Comparison of ENCODE assay signal across 14 cellular contexts in genomic region chr20:25361287-25361683, GRCh38. TPM values are rescaled to one million over a fixed set of nuclear protein-coding genes. Genes with fewer than 3 reads are reported as not detected.
DNase-seq lines count a peak whose midpoint lies in the region; ATAC-seq, FAIRE-seq and TF ChIP-seq lines count a peak whose summit lies in the region.
"Had no signal": no experiment of that assay in that cellular context is flagged by ENCODE, and none has a peak within 500 bp of the region (broad histone marks: within the 10 kb centered on the region; RNA-seq: fewer than 3 reads in every experiment).

No MANE protein-coding gene starts in this region.

- no TSS peak for BruUV-seq in Caco-2 (replicated peaks; lab: Mats Ljungman, UMichigan)

- H4K20me1 ChIP-seq in astrocyte (ENCODE audit: insufficient read depth, low read length) = peaks cover 9% of the 10 kb centered on the region
- 0 out of 2 replicates have a peak, but pooled peaks cover 6% of the 10 kb centered on the region for H4K20me1 ChIP-seq in MM.1S (ENCODE audit: insufficient read depth, low read length)

- FAIRE-seq in astrocyte (lab: Jason Lieb, UNC) = no peak

- CTCF ChIA-PET in Caco-2 (lab: Charles Lee) = no interaction called here

- no peak for TF ChIP-seq CTCF in Caco-2 (IDR thresholded peaks at IDR 0.05; ENCODE audit: insufficient read depth in 1 of 2, low read depth in 1 of 2, low read length in 1 of 2, severe bottlenecking in 1 of 2, unreplicated experiment in 1 of 2)
- no peak for TF ChIP-seq CTCF in HL-60 (IDR thresholded peaks at IDR 0.05; ENCODE audit: insufficient read depth, low read length)
- no peak for TF ChIP-seq CTCF in astrocyte (IDR thresholded peaks at IDR 0.05; ENCODE audit: insufficient read depth, low read depth, low read length)
- no peak for TF ChIP-seq CTCF in MM.1S (IDR thresholded peaks at IDR 0.05; ENCODE audit: low read length)

- H3K9me3 Mint-ChIP-seq in Caco-2 (ENCODE audit: unreplicated experiment) (no peaks in the 10 kb centered on the region), astrocyte (ENCODE audit: unreplicated experiment) (no peaks in the 10 kb centered on the region), memory B cell (no peaks in the 10 kb centered on the region)

- H3K9me2 ChIP-seq in MM.1S (replicated peaks; ENCODE audit: insufficient read depth, low read length) = no peaks in the 10 kb centered on the region

- H3K4me1 Mint-ChIP-seq in Caco-2 (ENCODE audit: low read depth, unreplicated experiment) (peaks cover 17% of the 10 kb centered on the region), astrocyte (ENCODE audit: low read depth, unreplicated experiment) (peaks cover 26% of the 10 kb centered on the region), memory B cell (peaks cover 14% of the 10 kb centered on the region)

- DNase-seq in Caco-2 (no peak), HL-60 (ENCODE audit: low read depth in 1 of 2, low spot score in 1 of 2) (no peak), astrocyte (ENCODE audit: low read depth) (peak; percentile 61), memory B cell (ENCODE audit: low spot score in 2 of 2) (no peak), left colon (no peak), MV-4-11 (lab: John Stamatoyannopoulos, UW) (no peak), MM.1S (no peak)
- DNase-seq: activated CD4-positive, CD25-positive, alpha-beta regulatory T cell treated with anti-CD3 and anti-CD28 coated beads, Interleukin-2, amount 50 U/mL, for 72 hours; cerebellar nuclear complex; left cardiac atrium; NCI-H1930; nucleus accumbens had no signal

- peaks cover 18% of the 10 kb centered on the region for H3K36me3 Mint-ChIP-seq in Caco-2 (ENCODE audit: insufficient read depth, unreplicated experiment)
- peaks cover 8% of the 10 kb centered on the region for H3K36me3 Mint-ChIP-seq in astrocyte (ENCODE audit: low read depth, unreplicated experiment)
- H3K36me3 Mint-ChIP-seq in memory B cell = no peaks in the 10 kb centered on the region

- H3K36me3 ChIP-seq in Caco-2 (ENCODE audit: control insufficient read depth, insufficient read depth, low read length) (peaks cover 1% of the 10 kb centered on the region; the same call in 1 of the 2 replicates), astrocyte (ENCODE audit: insufficient read depth, low read length) (no peaks in the 10 kb centered on the region), MM.1S (replicated peaks; ENCODE audit: insufficient read depth, low read length) (no peaks in the 10 kb centered on the region)

- H3K27ac Mint-ChIP-seq in Caco-2 (ENCODE audit: unreplicated experiment) = peak overlapping the region; percentile 40
- H3K27ac Mint-ChIP-seq in astrocyte (ENCODE audit: unreplicated experiment) = peak overlapping the region; percentile 99
- no peak overlapping the region for H3K27ac Mint-ChIP-seq in memory B cell

- peaks cover 19% of the 10 kb centered on the region for H3K4me1 ChIP-seq in Caco-2
- H3K4me1 ChIP-seq in astrocyte (ENCODE audit: insufficient read depth, low read length) = peaks cover 18% of the 10 kb centered on the region
- H3K4me1 ChIP-seq in MM.1S (ENCODE audit: low read length) = peaks cover 3% of the 10 kb centered on the region; the same call in 1 of the 2 replicates

- H2AFZ ChIP-seq in astrocyte (ENCODE audit: low read depth, low read length) = peak overlapping the region; percentile 50
- H2AFZ ChIP-seq in MM.1S (ENCODE audit: low read length) = no peak overlapping the region

- H3K4me2 ChIP-seq in astrocyte (ENCODE audit: low read length) (peak overlapping the region; percentile 58), MM.1S (ENCODE audit: low read depth, low read length) (no peak overlapping the region)

- H3K27me3 Mint-ChIP-seq in Caco-2 (ENCODE audit: insufficient read depth, unreplicated experiment) = no peaks in the 10 kb centered on the region
- H3K27me3 Mint-ChIP-seq in astrocyte (ENCODE audit: low read depth, unreplicated experiment) = no peaks in the 10 kb centered on the region
- no peaks in the 10 kb centered on the region for H3K27me3 Mint-ChIP-seq in memory B cell

- peak overlapping the region; percentile 65 for H3K9ac ChIP-seq in astrocyte (ENCODE audit: low read length)
- no peak overlapping the region for H3K9ac ChIP-seq in MM.1S (ENCODE audit: low read length)

- intact Hi-C loops in Caco-2 (cut with micrococcal nuclease; ENCODE audit: unreplicated experiment) = no loop called here
- intact Hi-C loops in left colon (cut with DNase I, micrococcal nuclease) = no loop called here

- POLR2A ChIA-PET in Caco-2 (lab: Charles Lee) = no interaction called here

- peak overlapping the region; percentile 85 for H3K27ac ChIP-seq in HL-60 (replicated peaks)
- H3K27ac ChIP-seq in astrocyte (ENCODE audit: low read depth, low read length) = peak overlapping the region; percentile 74
- no peak overlapping the region for H3K27ac ChIP-seq in MM.1S (ENCODE audit: low read length)
- H3K27ac ChIP-seq: SK-N-MC had no signal

- peaks cover 69% of the 10 kb centered on the region for H3K79me2 ChIP-seq in astrocyte (ENCODE audit: insufficient read depth, low read length)
- H3K79me2 ChIP-seq in MM.1S (ENCODE audit: low read length) = peaks cover 96% of the 10 kb centered on the region

- H3K27me3 ChIP-seq in Caco-2 (replicated peaks; ENCODE audit: control insufficient read depth, insufficient read depth, low read length) = no peaks in the 10 kb centered on the region
- no peaks in the 10 kb centered on the region for H3K27me3 ChIP-seq in HL-60 (ENCODE audit: insufficient read depth, poor library complexity, severe bottlenecking)
- no peaks in the 10 kb centered on the region for H3K27me3 ChIP-seq in astrocyte (ENCODE audit: insufficient read depth, low read length)
- no peaks in the 10 kb centered on the region for H3K27me3 ChIP-seq in MM.1S (replicated peaks; ENCODE audit: insufficient read depth, low read length)

- no peak overlapping the region for H3K4me3 ChIP-seq in Caco-2 (ENCODE audit: low read depth, low read length)
- no peak overlapping the region for H3K4me3 ChIP-seq in HL-60 (replicated peaks; ENCODE audit: insufficient read depth, low read length)
- H3K4me3 ChIP-seq in astrocyte (ENCODE audit: insufficient read depth, low read depth, low read length) = peak overlapping the region; percentile 3
- no peak overlapping the region for H3K4me3 ChIP-seq in MM.1S (ENCODE audit: low read length)
- H3K4me3 ChIP-seq: SK-N-MC had no signal

- ATAC-seq in memory B cell (ENCODE audit: low read depth) (no peak), left colon (no peak), HG03457 (IDR thresholded peaks at IDR 0.05; ENCODE audit: unreplicated experiment) (no peak)

- H3F3A ChIP-seq in MM.1S (ENCODE audit: insufficient read depth, low read length) = no peaks in the 10 kb centered on the region; the same call in 1 of the 2 replicates

- no peak overlapping the region for H3K4me3 Mint-ChIP-seq in Caco-2 (ENCODE audit: unreplicated experiment)
- peak overlapping the region; percentile 54 for H3K4me3 Mint-ChIP-seq in astrocyte (ENCODE audit: unreplicated experiment)
- peak overlapping the region; percentile 24 for H3K4me3 Mint-ChIP-seq in memory B cell

- H3K9me3 ChIP-seq in Caco-2 = 0 out of 2 replicates have a peak, but pooled peaks cover 5% of the 10 kb centered on the region
- no peaks in the 10 kb centered on the region for H3K9me3 ChIP-seq in astrocyte (ENCODE audit: insufficient read depth, low read depth, low read length)
- H3K9me3 ChIP-seq in MM.1S (replicated peaks; ENCODE audit: insufficient read depth, low read length) = no peaks in the 10 kb centered on the region

RNA-seq across cellular contexts. Expression of gene ABHD12, which starts 29.4 kb away (rescaled TPM):
- total RNA-seq in Caco-2 (2022) (84.9 and 104 TPM in 2 replicates), astrocyte (88.3 and 98.1 TPM in 2 replicates), left colon (10 to 100 TPM; 42.4 to 76.1 TPM)

RNA-seq across cellular contexts. Expression of gene GINS1, which starts 46.2 kb away (rescaled TPM):
- 48.7 and 50.9 TPM in 2 replicates for total RNA-seq in Caco-2 (2022)
- 5.0 and 6.6 TPM in 2 replicates for total RNA-seq in astrocyte
- 1 to 10 TPM; 2.7 to 5.0 TPM for total RNA-seq in left colon
